In the genomic region with DNA sequence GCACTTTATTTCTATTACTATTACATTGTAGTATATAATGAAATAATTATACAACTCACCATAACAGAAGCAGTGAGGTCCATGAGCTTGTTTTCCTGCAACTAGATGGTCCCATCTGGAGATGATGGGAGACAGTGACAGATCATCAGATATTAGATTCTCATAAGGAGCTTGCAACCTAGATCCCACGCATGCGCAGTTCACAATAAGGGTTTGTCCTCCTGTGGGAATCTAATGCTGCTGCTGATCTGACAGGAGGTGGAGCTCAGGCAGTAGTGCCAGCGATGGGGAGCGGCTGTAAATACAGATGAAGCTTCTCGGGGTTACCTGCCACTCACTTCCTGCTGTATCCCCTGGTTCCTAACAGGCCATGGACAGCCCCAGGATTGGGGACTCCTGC, we compare ENCODE assay signal across 19 cellular contexts.
"Had no signal": no experiment of that assay in that cellular context is flagged by ENCODE, and none has a peak within 500 bp of the region (broad histone marks: within the 10 kb centered on the region; RNA-seq: fewer than 3 reads in every experiment).

No MANE protein-coding gene starts in this region.

- DNase-seq: effector memory CD8-positive, alpha-beta T cell; foreskin keratinocyte; kidney; left colon; left ventricle myocardium superior; mucosa of descending colon; naive thymus-derived CD8-positive, alpha-beta T cell; psoas muscle; retina; right lobe of liver; stimulated activated CD4-positive, alpha-beta T cell treated with anti-CD3 and anti-CD28 coated beads, Interleukin-4, amount 100 ng/mL, for 1 hour; stimulated activated CD8-positive, alpha-beta memory T cell treated with anti-CD3 and anti-CD28 coated beads, Interleukin-4, amount 100 ng/mL, for 48 hours; stimulated activated naive CD8-positive, alpha-beta T cell treated with anti-CD3 and anti-CD28 coated beads, Interleukin-15, Interleukin-2, amounts not matched to agents 100 U/mL and 50 U/mL, for 24 hours; tibial artery had no signal

- H3K4me3 ChIP-seq: hepatocyte, mucosa of descending colon, psoas muscle, right lobe of liver, tibial artery had no signal

- H3K36me3 ChIP-seq: neutrophil, right lobe of liver, tibial artery had no signal

- FAIRE-seq: colon, kidney had no signal

- H3K27me3 ChIP-seq: foreskin keratinocyte, hepatocyte, neutrophil, right lobe of liver, tibial artery had no signal

- H3K27ac ChIP-seq: epithelial cell of prostate, foreskin keratinocyte, hepatocyte, neutrophil, psoas muscle, right lobe of liver, tibial artery had no signal

- ATAC-seq: effector memory CD8-positive, alpha-beta T cell; foreskin keratinocyte; left colon; left ventricle myocardium superior; mucosa of descending colon; naive thymus-derived CD8-positive, alpha-beta T cell; psoas muscle; right lobe of liver; stimulated activated effector memory CD8-positive, alpha-beta T cell treated with anti-CD3 and anti-CD28 coated beads, Interleukin-12 subunit alpha, Interleukin-12 subunit beta, amount 100 ng/mL, for 72 hours; stimulated activated naive CD8-positive, alpha-beta T cell treated with anti-CD3 and anti-CD28 coated beads, Interleukin-15, Interleukin-2, amounts not matched to agents 100 U/mL and 50 U/mL, for 24 hours had no signal

- H3K4me2 ChIP-seq: hepatocyte had no signal

- H2AFZ ChIP-seq: hepatocyte had no signal

- H3K79me2 ChIP-seq: hepatocyte had no signal

- H3K9me3 ChIP-seq: mucosa of descending colon, neutrophil, psoas muscle, right lobe of liver, tibial artery had no signal

- H3K4me1 ChIP-seq: psoas muscle, right lobe of liver had no signal
